In the genomic region with DNA sequence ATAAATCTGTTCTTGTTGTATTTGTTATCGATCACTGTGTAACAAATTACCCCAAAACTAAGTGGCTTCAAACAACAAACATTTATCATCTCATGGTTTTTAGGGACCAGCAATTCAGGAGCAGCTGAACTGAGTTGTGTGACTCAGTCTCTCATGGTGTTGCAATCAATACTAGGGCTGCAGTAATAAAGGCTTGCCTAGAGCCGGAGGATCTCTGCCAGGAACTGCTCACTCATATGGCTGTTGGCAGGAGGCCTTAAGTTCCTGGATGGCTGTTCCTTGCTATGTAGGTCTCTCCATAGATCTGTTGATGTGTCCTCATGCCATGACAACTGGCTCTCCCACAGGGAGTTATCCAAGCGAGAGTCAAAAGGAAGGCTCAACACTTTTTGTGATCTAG, we compare ENCODE assay signal across 1 cellular context.
A peak's percentile ranks its signal among the peaks of the same experiment; 100 is the strongest.
TF ChIP-seq lines count a peak whose summit lies in the region.

No MANE protein-coding gene starts in this region.

TF ChIP-seq in IMR-90, 13 proteins besides CTCF, POLR2A, EP300 and RAD21:
- 0 out of 2 replicates have a peak, but pooled peaks have one; percentile 17 for TF ChIP-seq MAZ (IDR thresholded peaks at IDR 0.05; ENCODE audit: borderline replicate concordance, low read depth, low read length)
- TF ChIP-seq BHLHE40 (IDR thresholded peaks at IDR 0.05; ENCODE audit: low read depth, low read length): no peak
- no peak for TF ChIP-seq NFE2L2 (IDR thresholded peaks at IDR 0.05; ENCODE audit: low read depth, low read length)
- no peak for TF ChIP-seq RFX5 (IDR thresholded peaks at IDR 0.05; ENCODE audit: low read depth, low read length)
- peak; percentile 99 for TF ChIP-seq CEBPB (IDR thresholded peaks at IDR 0.05; ENCODE audit: low read depth, low read length)
- peak; percentile 72 for TF ChIP-seq FOS (IDR thresholded peaks at IDR 0.05; ENCODE audit: low read depth, low read length)
- TF ChIP-seq, protein P1, sequence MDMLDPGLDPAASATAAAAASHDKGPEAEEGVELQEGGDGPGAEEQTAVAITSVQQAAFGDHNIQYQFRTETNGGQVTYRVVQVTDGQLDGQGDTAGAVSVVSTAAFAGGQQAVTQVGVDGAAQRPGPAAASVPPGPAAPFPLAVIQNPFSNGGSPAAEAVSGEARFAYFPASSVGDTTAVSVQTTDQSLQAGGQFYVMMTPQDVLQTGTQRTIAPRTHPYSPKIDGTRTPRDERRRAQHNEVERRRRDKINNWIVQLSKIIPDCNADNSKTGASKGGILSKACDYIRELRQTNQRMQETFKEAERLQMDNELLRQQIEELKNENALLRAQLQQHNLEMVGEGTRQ (IDR thresholded peaks at IDR 0.05; ENCODE audit: low read depth, low read length): no peak
